Comparison of ENCODE assay signal across 8 cellular contexts in the genomic region with DNA sequence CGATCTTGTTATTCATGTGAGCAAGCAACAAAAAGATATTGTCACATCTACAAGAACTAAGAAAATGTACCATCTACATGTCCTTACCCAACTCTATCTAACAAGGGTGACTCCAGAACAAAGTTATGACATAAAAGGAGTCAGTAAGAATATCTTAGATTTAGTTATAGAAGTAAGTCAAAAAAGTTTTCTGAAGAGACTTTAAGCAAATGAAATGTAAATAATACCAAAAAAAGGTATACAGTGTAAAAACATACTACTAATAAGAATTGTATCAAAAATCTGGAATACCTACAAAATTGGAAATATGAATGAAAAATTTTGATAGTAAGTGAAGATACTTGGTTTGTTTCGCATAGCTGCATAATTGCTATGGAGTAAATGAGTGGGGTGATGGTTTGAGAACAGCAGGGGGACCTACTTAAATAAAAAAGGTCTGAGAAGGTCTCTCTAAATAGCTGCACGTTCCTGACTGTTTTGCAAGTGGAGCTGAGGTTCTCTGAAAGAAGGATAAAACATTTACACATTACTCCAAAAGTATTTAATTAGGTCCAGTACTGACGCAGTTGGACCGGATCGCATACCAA. TPM values are rescaled to one million over a fixed set of nuclear protein-coding genes. Genes with fewer than 3 reads are reported as not detected.
DNase-seq lines count a peak whose midpoint lies in the region; ATAC-seq lines count a peak whose summit lies in the region.

No MANE protein-coding gene starts in this region.

- H3K27me3 Mint-ChIP-seq in activated CD4-positive, alpha-beta T cell treated with anti-CD3 and anti-CD28 coated beads, Interleukin-2, amount 10 ng/mL, durations not matched to agents 7 days and 5 days: no peaks in the 10 kb centered on the region
- H3K27me3 Mint-ChIP-seq in effector memory CD8-positive, alpha-beta T cell: no peaks in the 10 kb centered on the region
- no peaks in the 10 kb centered on the region for H3K27me3 Mint-ChIP-seq in stimulated activated naive B cell treated with anti-CD40 and anti-IgM and Interleukin-4, amounts not matched to agents 10 μg/mL and 1 μg/mL and 100 μg/mL, for 72 hours

- no peak for DNase-seq in activated CD4-positive, alpha-beta T cell treated with anti-CD3 and anti-CD28 coated beads, Interleukin-2, amount 10 ng/mL, durations not matched to agents 7 days and 5 days
- no peak for DNase-seq in activated CD4-positive, alpha-beta T cell treated with anti-CD3 and anti-CD28 coated beads, Interleukin-2, amount 50 U/mL, for 48 hours
- DNase-seq in RPMI7951 (ENCODE audit: low read depth) (peak; percentile 34), sciatic nerve (ENCODE audit: low spot score) (no peak)
- DNase-seq in effector memory CD8-positive, alpha-beta T cell: no peak
- DNase-seq in stimulated activated naive B cell treated with anti-CD40 and anti-IgM and Interleukin-4, amounts not matched to agents 10 μg/mL and 1 μg/mL and 100 μg/mL, for 72 hours: no peak
- DNase-seq in stimulated activated CD8-positive, alpha-beta memory T cell treated with anti-CD3 and anti-CD28 coated beads, Interleukin-4, amount 100 ng/mL, for 48 hours: no peak

- peaks cover 7% of the 10 kb centered on the region for H3K36me3 Mint-ChIP-seq in activated CD4-positive, alpha-beta T cell treated with anti-CD3 and anti-CD28 coated beads, Interleukin-2, amount 10 ng/mL, durations not matched to agents 7 days and 5 days (ENCODE audit: low read depth)
- peaks cover 13% of the 10 kb centered on the region for H3K36me3 Mint-ChIP-seq in effector memory CD8-positive, alpha-beta T cell (ENCODE audit: insufficient read depth)
- H3K36me3 Mint-ChIP-seq in stimulated activated naive B cell treated with anti-CD40 and anti-IgM and Interleukin-4, amounts not matched to agents 10 μg/mL and 1 μg/mL and 100 μg/mL, for 72 hours: peaks cover 2 to 12% of the 10 kb centered on the region in 2 donors

- POLR2A ChIA-PET in activated CD4-positive, alpha-beta T cell treated with anti-CD3 and anti-CD28 coated beads, Interleukin-2, amount 10 ng/mL, durations not matched to agents 7 days and 5 days (lab: Charles Lee): interaction anchor here (0.6 kb wide), 1 partner anchor 12 kb away, joined by 4 read pairs; no protein-coding TSS in a partner anchor

- peaks cover 65% of the 10 kb centered on the region for H3K4me1 Mint-ChIP-seq in activated CD4-positive, alpha-beta T cell treated with anti-CD3 and anti-CD28 coated beads, Interleukin-2, amount 10 ng/mL, durations not matched to agents 7 days and 5 days
- H3K4me1 Mint-ChIP-seq in effector memory CD8-positive, alpha-beta T cell (ENCODE audit: low read depth in 2 of 2): peaks cover 18 to 28% of the 10 kb centered on the region in 2 donors
- peaks cover 43 to 67% of the 10 kb centered on the region in 2 donors for H3K4me1 Mint-ChIP-seq in stimulated activated naive B cell treated with anti-CD40 and anti-IgM and Interleukin-4, amounts not matched to agents 10 μg/mL and 1 μg/mL and 100 μg/mL, for 72 hours

- H3K4me3 Mint-ChIP-seq in activated CD4-positive, alpha-beta T cell treated with anti-CD3 and anti-CD28 coated beads, Interleukin-2, amount 10 ng/mL, durations not matched to agents 7 days and 5 days: peak overlapping the region; percentile 77
- peak overlapping the region; percentile 85 to 88 for H3K4me3 Mint-ChIP-seq in effector memory CD8-positive, alpha-beta T cell
- H3K4me3 Mint-ChIP-seq in stimulated activated naive B cell treated with anti-CD40 and anti-IgM and Interleukin-4, amounts not matched to agents 10 μg/mL and 1 μg/mL and 100 μg/mL, for 72 hours: peak overlapping the region; percentile 69 to 74

- intact Hi-C loops in sciatic nerve (cut with DNase I): loop anchor here (5.0 kb wide), 1 partner anchor 269 kb away; no protein-coding TSS in a partner anchor

- peaks cover 4% of the 10 kb centered on the region for H3K9me3 Mint-ChIP-seq in activated CD4-positive, alpha-beta T cell treated with anti-CD3 and anti-CD28 coated beads, Interleukin-2, amount 10 ng/mL, durations not matched to agents 7 days and 5 days
- H3K9me3 Mint-ChIP-seq in effector memory CD8-positive, alpha-beta T cell: no peaks in the 10 kb centered on the region
- H3K9me3 Mint-ChIP-seq in stimulated activated naive B cell treated with anti-CD40 and anti-IgM and Interleukin-4, amounts not matched to agents 10 μg/mL and 1 μg/mL and 100 μg/mL, for 72 hours: peaks cover 0 to 1% of the 10 kb centered on the region in 2 donors

- ATAC-seq in effector memory CD8-positive, alpha-beta T cell (replicated peaks): no peak
- no peak for ATAC-seq in stimulated activated naive B cell treated with anti-CD40 and anti-IgM and Interleukin-4, amounts not matched to agents 10 μg/mL and 1 μg/mL and 100 μg/mL, for 72 hours (replicated peaks)
- ATAC-seq in sciatic nerve (no peak), GM18498 (IDR thresholded peaks at IDR 0.05; ENCODE audit: unreplicated experiment) (no peak)

- H3K27ac Mint-ChIP-seq in activated CD4-positive, alpha-beta T cell treated with anti-CD3 and anti-CD28 coated beads, Interleukin-2, amount 10 ng/mL, durations not matched to agents 7 days and 5 days: peak overlapping the region; percentile 98
- peak overlapping the region; percentile 96 to 97 for H3K27ac Mint-ChIP-seq in effector memory CD8-positive, alpha-beta T cell
- peak overlapping the region; percentile 95 for H3K27ac Mint-ChIP-seq in stimulated activated naive B cell treated with anti-CD40 and anti-IgM and Interleukin-4, amounts not matched to agents 10 μg/mL and 1 μg/mL and 100 μg/mL, for 72 hours

- CTCF ChIA-PET in activated CD4-positive, alpha-beta T cell treated with anti-CD3 and anti-CD28 coated beads, Interleukin-2, amount 10 ng/mL, durations not matched to agents 7 days and 5 days (lab: Charles Lee): interaction anchor here (0.8 to 5.9 kb wide), 9 partner anchors 8 to 206 kb away, joined by 3 to 60 read pairs (median 3); partner anchors contain the start of gene IRF2

RNA-seq across cellular contexts. Expression of gene ENPP6, which starts 51.0 kb away (rescaled TPM):
- total RNA-seq in activated CD4-positive, alpha-beta T cell treated with anti-CD3 and anti-CD28 coated beads, Interleukin-2, amount 10 ng/mL, durations not matched to agents 7 days and 5 days: under 1 TPM; 0.47 to 0.75 TPM
- not detected in 2 replicates for total RNA-seq in RPMI7951 (2014; rRNA removed; shearing (Covaris generic))
- total RNA-seq in sciatic nerve: 24.6 TPM

Comparison
In these comparisons a context has a peak if more than half of its experiments do, and no peak if none do; other contexts are left out.
1. RNA of gene ENPP6, which starts 51.0 kb away (total RNA-seq): 24.6 TPM in sciatic nerve (single experiment); 0.47 to 0.75 TPM in activated CD4-positive, alpha-beta T cell treated with anti-CD3 and anti-CD28 coated beads, Interleukin-2, amount 10 ng/mL, durations not matched to agents 7 days and 5 days and not detected in RPMI7951; every median in the first group is over 10 times any median in the second.
2. Peak in every context shown above with its lines, with median percentiles within 50 percentile points of each other: H3K27ac Mint-ChIP-seq and H3K4me3 Mint-ChIP-seq.